2 cellular contexts compared by ENCODE assay signal in genomic region chr21:29083306-29083705, GRCh38.
TF ChIP-seq lines count a peak whose summit lies in the region.

No MANE protein-coding gene starts in this region.

TF ChIP-seq in SK-N-SH treated with all-trans-retinoic acid at 6 μM for 48 hours, 23 proteins besides CTCF, POLR2A, EP300 and RAD21 (continued from another document):
- TF ChIP-seq ARNTL (CRISPR knock-in tag; IDR thresholded peaks at IDR 0.05; ENCODE audit: borderline replicate concordance, low read depth) (no peak), ZNF8 (CRISPR knock-in tag; IDR thresholded peaks at IDR 0.05) (no peak), PATZ1 (CRISPR knock-in tag; IDR thresholded peaks at IDR 0.05; ENCODE audit: borderline replicate concordance) (no peak), PPARA (CRISPR knock-in tag; IDR thresholded peaks at IDR 0.05; ENCODE audit: borderline replicate concordance) (no peak), OSR1 (CRISPR knock-in tag; IDR thresholded peaks at IDR 0.05) (no peak), ZNF565 (CRISPR knock-in tag; conservative IDR thresholded peaks at IDR 0.05; ENCODE audit: low read depth) (no peak), GLIS3 (CRISPR knock-in tag; IDR thresholded peaks at IDR 0.05) (no peak), ZC3H10 (CRISPR knock-in tag; IDR thresholded peaks at IDR 0.05) (no peak), RARB (CRISPR knock-in tag; IDR thresholded peaks at IDR 0.05) (no peak), ISL1 (CRISPR knock-in tag; IDR thresholded peaks at IDR 0.05) (peak; percentile 21; the same call in 1 of the 2 replicates), ZNF70 (CRISPR knock-in tag; IDR thresholded peaks at IDR 0.05) (no peak), TOX (CRISPR knock-in tag; IDR thresholded peaks at IDR 0.05; ENCODE audit: borderline replicate concordance) (no peak), TSHZ2 (CRISPR knock-in tag; IDR thresholded peaks at IDR 0.05) (peak; percentile 56; the same call in 1 of the 2 replicates), BACH2 (CRISPR knock-in tag; IDR thresholded peaks at IDR 0.05; ENCODE audit: borderline replicate concordance) (no peak)

TF ChIP-seq in SK-N-SH, 30 proteins besides CTCF, POLR2A, EP300 and RAD21 (continued from another document):
- TF ChIP-seq IRF3 (IDR thresholded peaks at IDR 0.05; ENCODE audit: low read depth, low read length) (no peak), EZH2phosphoT487 (IDR thresholded peaks at IDR 0.05; ENCODE audit: borderline replicate concordance, low read depth) (no peak), ZBTB33 (IDR thresholded peaks at IDR 0.05; ENCODE audit: borderline replicate concordance, low read depth) (no peak), FOXJ3 (CRISPR knock-in tag; IDR thresholded peaks at IDR 0.05) (no peak), RFX5 (IDR thresholded peaks at IDR 0.05; ENCODE audit: low read length) (no peak)
